In the genomic region with DNA sequence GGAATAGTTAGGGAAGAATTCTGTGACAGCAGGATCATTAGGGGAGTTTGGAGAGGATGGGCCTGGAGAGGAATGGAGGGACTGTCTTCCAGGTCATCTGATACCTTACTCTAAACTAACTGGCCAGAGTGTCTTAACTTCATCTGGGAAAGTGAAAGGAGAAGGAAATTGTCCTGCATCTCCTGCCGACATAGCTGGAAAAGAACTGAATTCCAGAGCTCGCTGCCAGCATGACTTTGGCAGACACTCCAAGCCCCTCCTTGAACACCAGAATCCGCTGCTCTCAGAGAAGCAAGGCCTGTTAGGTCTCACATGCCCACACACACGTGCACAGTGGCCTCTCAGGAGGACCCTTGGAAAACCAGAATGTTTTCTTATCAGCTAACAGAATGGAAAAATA, we compare ENCODE assay signal across 13 cellular contexts. TPM values are rescaled to one million over a fixed set of nuclear protein-coding genes. Genes with fewer than 3 reads are reported as not detected.
A peak's percentile ranks its signal among the peaks of the same experiment; 100 is the strongest.
DNase-seq lines count a peak whose midpoint lies in the region; ATAC-seq and TF ChIP-seq lines count a peak whose summit lies in the region.
"Had no signal": no experiment of that assay in that cellular context is flagged by ENCODE, and none has a peak within 500 bp of the region (broad histone marks: within the 10 kb centered on the region; RNA-seq: fewer than 3 reads in every experiment).

No MANE protein-coding gene starts in this region.

- H3K36me3 ChIP-seq in body of pancreas (replicated peaks in 1 of 2; ENCODE audit: insufficient read depth in 1 of 2, low read depth in 2 of 2) (no peaks in the 10 kb centered on the region), heart right ventricle (no peaks in the 10 kb centered on the region), prostate gland (no peaks in the 10 kb centered on the region)
- no peaks in the 10 kb centered on the region for H3K36me3 ChIP-seq in CD8-positive, alpha-beta memory T cell (ENCODE audit: insufficient read depth, low read length)
- H3K36me3 ChIP-seq: WERI-Rb-1 had no signal

- no peaks in the 10 kb centered on the region for H3K36me3 Mint-ChIP-seq in CD8-positive, alpha-beta memory T cell
- H3K36me3 Mint-ChIP-seq in activated CD4-positive, alpha-beta memory T cell treated with anti-CD3 and anti-CD28 coated beads for 36 hours = no peaks in the 10 kb centered on the region

- H3K9me3 ChIP-seq in body of pancreas (no peaks in the 10 kb centered on the region), heart right ventricle (no peaks in the 10 kb centered on the region), prostate gland (no peaks in the 10 kb centered on the region)
- H3K9me3 ChIP-seq in CD8-positive, alpha-beta memory T cell (ENCODE audit: low read length) = no peaks in the 10 kb centered on the region

- H3K4me3 ChIP-seq in AG09309 (ENCODE audit: control insufficient read depth, low read depth, low read length) (no peak overlapping the region; the same call in 1 of the 2 replicates), body of pancreas (no peak overlapping the region), heart right ventricle (peak overlapping the region in 1 of 10 donors; percentile 18), prostate gland (no peak overlapping the region)
- no peak overlapping the region for H3K4me3 ChIP-seq in CD8-positive, alpha-beta memory T cell (ENCODE audit: low read length)

- CTCF ChIA-PET in CD8-positive, alpha-beta memory T cell (lab: Charles Lee) = no interaction called here
- CTCF ChIA-PET in activated CD4-positive, alpha-beta memory T cell treated with anti-CD3 and anti-CD28 coated beads for 36 hours (lab: Charles Lee) = no interaction called here

- H3K27ac ChIP-seq in body of pancreas (peak overlapping the region in 1 of 4 donors; percentile 42), heart right ventricle (peak overlapping the region; percentile 11 to 74 (median 36)), prostate gland (peak overlapping the region in 1 of 2 donors; percentile 16)
- no peak overlapping the region for H3K27ac ChIP-seq in CD8-positive, alpha-beta memory T cell (ENCODE audit: low read depth, low read length)
- H3K27ac ChIP-seq: WERI-Rb-1 had no signal

- no peaks in the 10 kb centered on the region for H3K4me1 Mint-ChIP-seq in CD8-positive, alpha-beta memory T cell
- H3K4me1 Mint-ChIP-seq in activated CD4-positive, alpha-beta memory T cell treated with anti-CD3 and anti-CD28 coated beads for 36 hours (ENCODE audit: low read depth) = no peaks in the 10 kb centered on the region

- H3K9me3 Mint-ChIP-seq in CD8-positive, alpha-beta memory T cell = peaks cover 0 to 4% (median 0%) of the 10 kb centered on the region in 5 donors
- H3K9me3 Mint-ChIP-seq in activated CD4-positive, alpha-beta memory T cell treated with anti-CD3 and anti-CD28 coated beads for 36 hours = no peaks in the 10 kb centered on the region
- H3K9me3 Mint-ChIP-seq: activated T-helper 2 cell treated with anti-CD3 and anti-CD28 coated beads, Interferon-gamma antibody, Interleukin-2, Interleukin-4, amounts not matched to agents 10 μg/mL and 5 μg/mL and 100 μg/mL, durations not matched to agents 14 hours and 24 hours and 36 hours had no signal

- WGBS in body of pancreas, 2 donors = 23 to 27% methylated on average over 4 of the region's 4 CpGs
- 6 to 15% methylated on average over 4 of the region's 4 CpGs for WGBS in heart right ventricle, 2 donors
- 6% methylated on average over 4 of the region's 4 CpGs for WGBS in prostate gland

- no peak overlapping the region for H3K4me3 Mint-ChIP-seq in CD8-positive, alpha-beta memory T cell
- H3K4me3 Mint-ChIP-seq in activated CD4-positive, alpha-beta memory T cell treated with anti-CD3 and anti-CD28 coated beads for 36 hours = no peak overlapping the region

- DNase-seq in AG09309 (ENCODE audit: low read depth) (peak; percentile 34), body of pancreas (peak in 3 of 4 donors; percentile 15 to 24 (median 21)), heart right ventricle (peak; percentile 45 to 48), prostate gland (ENCODE audit: low spot score) (peak; percentile 13), NCI-H510A (lab: John Stamatoyannopoulos, UW) (no peak)
- DNase-seq in CD8-positive, alpha-beta memory T cell = no peak
- no peak for DNase-seq in activated CD4-positive, alpha-beta memory T cell treated with anti-CD3 and anti-CD28 coated beads for 36 hours
- DNase-seq: GF-D8; NCI-H1417; stimulated activated CD4-positive, alpha-beta T cell treated with anti-CD3 and anti-CD28 coated beads, Interleukin-4, amount 100 ng/mL, for 1 hour; WERI-Rb-1 had no signal

- H3K27me3 ChIP-seq in body of pancreas (no peaks in the 10 kb centered on the region), heart right ventricle (no peaks in the 10 kb centered on the region), prostate gland (replicated peaks; ENCODE audit: insufficient read depth) (no peaks in the 10 kb centered on the region)
- no peaks in the 10 kb centered on the region for H3K27me3 ChIP-seq in CD8-positive, alpha-beta memory T cell (ENCODE audit: insufficient read depth, low read length, poor library complexity, severe bottlenecking)

- ATAC-seq in body of pancreas (peak; percentile 30), heart right ventricle (peak; percentile 71 to 86 (median 81)), GM18505 (IDR thresholded peaks at IDR 0.05; ENCODE audit: unreplicated experiment) (no peak)

- POLR2A ChIA-PET in CD8-positive, alpha-beta memory T cell (lab: Charles Lee) = no interaction called here
- POLR2A ChIA-PET in activated CD4-positive, alpha-beta memory T cell treated with anti-CD3 and anti-CD28 coated beads for 36 hours (lab: Charles Lee) = no interaction called here

- TF ChIP-seq CTCF in AG09309 (IDR thresholded peaks at IDR 0.05; ENCODE audit: control insufficient read depth, insufficient read depth, low read depth, low read length, missing control alignments) = no peak
- TF ChIP-seq CTCF in body of pancreas (IDR thresholded peaks at IDR 0.05) = no peak
- no peak for TF ChIP-seq CTCF in heart right ventricle (IDR thresholded peaks at IDR 0.05)
- TF ChIP-seq CTCF in prostate gland (IDR thresholded peaks at IDR 0.05) = no peak

- H3K27me3 Mint-ChIP-seq in CD8-positive, alpha-beta memory T cell = no peaks in the 10 kb centered on the region
- H3K27me3 Mint-ChIP-seq in activated CD4-positive, alpha-beta memory T cell treated with anti-CD3 and anti-CD28 coated beads for 36 hours = peaks cover 2% of the 10 kb centered on the region

- TF ChIP-seq POLR2A in body of pancreas (IDR thresholded peaks at IDR 0.05) (no peak), prostate gland (IDR thresholded peaks at IDR 0.05) (no peak), GM18505 (IDR thresholded peaks at IDR 0.05; ENCODE audit: borderline replicate concordance, extremely low read depth, insufficient read depth, insufficient read length) (no peak)

- intact Hi-C loops in body of pancreas (cut with DNase I) = no loop called here
- intact Hi-C loops in heart right ventricle (cut with DNase I) = no loop called here
- intact Hi-C loops in prostate gland (cut with DNase I) = no loop called here
- intact Hi-C loops in activated CD4-positive, alpha-beta memory T cell treated with anti-CD3 and anti-CD28 coated beads for 36 hours (cut with micrococcal nuclease) = no loop called here

- H3K27ac Mint-ChIP-seq in CD8-positive, alpha-beta memory T cell = no peak overlapping the region
- no peak overlapping the region for H3K27ac Mint-ChIP-seq in activated CD4-positive, alpha-beta memory T cell treated with anti-CD3 and anti-CD28 coated beads for 36 hours
- H3K27ac Mint-ChIP-seq: activated T-helper 2 cell treated with anti-CD3 and anti-CD28 coated beads, Interferon-gamma antibody, Interleukin-2, Interleukin-4, amounts not matched to agents 10 μg/mL and 5 μg/mL and 100 μg/mL, durations not matched to agents 14 hours and 24 hours and 36 hours had no signal

- H3K4me1 ChIP-seq in body of pancreas = no peaks in the 10 kb centered on the region
- peaks cover 0 to 29% (median 12%) of the 10 kb centered on the region in 9 donors for H3K4me1 ChIP-seq in heart right ventricle
- no peaks in the 10 kb centered on the region for H3K4me1 ChIP-seq in prostate gland (replicated peaks)
- no peaks in the 10 kb centered on the region for H3K4me1 ChIP-seq in CD8-positive, alpha-beta memory T cell (ENCODE audit: insufficient read depth, low read length)

RNA-seq across cellular contexts. Expression of a gene that starts 10.5 kb away (rescaled TPM):
- total RNA-seq in body of pancreas (10 to 100 TPM in 1 of 2 donors, 1 to 10 TPM in 1; 9.3 to 19.8 TPM), heart right ventricle (10 to 100 TPM; 19.6 to 90.2 (median 28.4) TPM), prostate gland (10 to 100 TPM; 15.3 to 16.6 TPM)
- polyA plus RNA-seq in heart right ventricle = 10 to 100 TPM; 11.7 to 20.0 TPM
- not detected for total RNA-seq in CD8-positive, alpha-beta memory T cell
- not detected for polyA plus RNA-seq in CD8-positive, alpha-beta memory T cell
- not detected for total RNA-seq in activated CD4-positive, alpha-beta memory T cell treated with anti-CD3 and anti-CD28 coated beads for 36 hours
- total RNA-seq: activated T-helper 2 cell treated with anti-CD3 and anti-CD28 coated beads, Interferon-gamma antibody, Interleukin-2, Interleukin-4, amounts not matched to agents 10 μg/mL and 5 μg/mL and 100 μg/mL, durations not matched to agents 14 hours and 24 hours and 36 hours had no signal

Comparison
In these comparisons a context has a peak if more than half of its experiments do, and no peak if none do; other contexts are left out.
1. DNase-seq: peak in AG09309 (single experiment), body of pancreas (3 of 4), heart right ventricle (2 of 2) and prostate gland (single experiment); none in CD8-positive, alpha-beta memory T cell (0 of 5), NCI-H510A (single experiment) and activated CD4-positive, alpha-beta memory T cell treated with anti-CD3 and anti-CD28 coated beads for 36 hours (single experiment).
2. RNA of a gene that starts 10.5 kb away (total RNA-seq): 19.6 to 90.2 TPM in heart right ventricle, 9.3 to 19.8 TPM in body of pancreas and 15.3 to 16.6 TPM in prostate gland; not detected in activated CD4-positive, alpha-beta memory T cell treated with anti-CD3 and anti-CD28 coated beads for 36 hours and not detected in CD8-positive, alpha-beta memory T cell; every median in the first group is over 4 times any median in the second.